10 cellular contexts compared by ENCODE assay signal in genomic region chr7:5689716-5690115, GRCh38.
DNase-seq lines count a peak whose midpoint lies in the region; ATAC-seq and TF ChIP-seq lines count a peak whose summit lies in the region.
"Had no signal": no experiment of that assay in that cellular context is flagged by ENCODE, and none has a peak within 500 bp of the region (broad histone marks: within the 10 kb centered on the region; RNA-seq: fewer than 3 reads in every experiment).

No MANE protein-coding gene starts in this region.

- peak overlapping the region; percentile 91; the same call in 1 of the 2 replicates for H4K5ac ChIP-seq in IMR-90 (ENCODE audit: low read depth, low read length)

- peak overlapping the region in 5 of 11 experiments; percentile 5 to 55 (median 48); a peak in 7 of 22 replicates for H3K9ac ChIP-seq in BLaER1 treated with 17β-estradiol and CSF1 and Interleukin-3, amounts not matched to agents 10 nM and 100 nM
- H3K9ac ChIP-seq in IMR-90 (ENCODE audit: low read depth, low read length) (peak overlapping the region; percentile 41; the same call in 1 of the 2 replicates), colonic mucosa (ENCODE audit: low read depth in 2 of 2, low read length in 2 of 2) (no peak overlapping the region)
- H3K9ac ChIP-seq: parathyroid adenoma had no signal

- TF ChIP-seq POLR2A in IMR-90 (IDR thresholded peaks at IDR 0.05; ENCODE audit: low read depth, low read length) (no peak), prostate gland (IDR thresholded peaks at IDR 0.05) (no peak)

- peak overlapping the region in 7 of 11 experiments; percentile 75 to 94 (median 93); a peak in 15 of 22 replicates for H3K4me2 ChIP-seq in BLaER1 treated with 17β-estradiol and CSF1 and Interleukin-3, amounts not matched to agents 10 nM and 100 nM
- H3K4me2 ChIP-seq in IMR-90 (ENCODE audit: low read depth, low read length), result peak overlapping the region; percentile 47

- peak overlapping the region; percentile 27 to 71; a peak in 3 of 4 replicates for H4K8ac ChIP-seq in IMR-90 (ENCODE audit: low read depth in 2 of 2, low read length in 2 of 2)

- H4K91ac ChIP-seq in IMR-90 (ENCODE audit: insufficient read depth, low read depth, low read length), result peak overlapping the region; percentile 48

- H2BK15ac ChIP-seq in IMR-90 (ENCODE audit: low read depth, low read length), result 0 out of 3 replicates have a peak overlapping the region, but pooled peaks have one; percentile 43

- no peak overlapping the region; the same call in 1 of the 2 replicates for H3K23ac ChIP-seq in IMR-90 (ENCODE audit: low read depth, low read length)

- H3K79me1 ChIP-seq in IMR-90 (ENCODE audit: low read depth in 1 of 2, low read length in 2 of 2), result peaks cover 38 to 60% of the 10 kb centered on the region in 2 experiments

- in situ Hi-C loops in IMR-90 (cut with MboI; ENCODE audit: low sequenced_read_pairs), result loop anchor here (25.0 kb wide), 1 partner anchor 452 kb away; no protein-coding TSS in a partner anchor

- H2AK9ac ChIP-seq in IMR-90 (replicated peaks; ENCODE audit: low read depth, low read length, poor library complexity), result no peak overlapping the region

- POLR2A ChIA-PET in IMR-90 (lab: Charles Lee; ENCODE audit: unreplicated experiment), result no interaction called here

- no TSS peak for BruUV-seq in IMR-90 (replicated peaks; lab: Mats Ljungman, UMichigan)

- H3K27me3 ChIP-seq in BLaER1 treated with 17β-estradiol and CSF1 and Interleukin-3, amounts not matched to agents 10 nM and 100 nM, result no peaks in the 10 kb centered on the region
- no peaks in the 10 kb centered on the region for H3K27me3 ChIP-seq in IMR-90 (ENCODE audit: control insufficient read depth, insufficient read depth, low read length)
- H3K27me3 ChIP-seq in colonic mucosa, result no peaks in the 10 kb centered on the region
- no peaks in the 10 kb centered on the region for H3K27me3 ChIP-seq in prostate gland (replicated peaks; ENCODE audit: insufficient read depth)

- H3K36me3 ChIP-seq in BLaER1 treated with 17β-estradiol and CSF1 and Interleukin-3, amounts not matched to agents 10 nM and 100 nM, result peaks cover 20 to 65% (median 47%) of the 10 kb centered on the region in 11 experiments
- H3K36me3 ChIP-seq in IMR-90 (ENCODE audit: control insufficient read depth, insufficient read depth, low read length) (peaks cover 9% of the 10 kb centered on the region), colonic mucosa (no peaks in the 10 kb centered on the region), prostate gland (no peaks in the 10 kb centered on the region)

- intact Hi-C loops in IMR-90 (cut with micrococcal nuclease), result no loop called here
- intact Hi-C loops in colonic mucosa (cut with DNase I), result no loop called here
- intact Hi-C loops in prostate gland (cut with DNase I), result no loop called here
- intact Hi-C loops in head of caudate nucleus (cut with DNase I), result no loop called here

- peaks cover 0 to 61% (median 0%) of the 10 kb centered on the region in 11 experiments; a peak in 6 of 22 replicates for H4K20me1 ChIP-seq in BLaER1 treated with 17β-estradiol and CSF1 and Interleukin-3, amounts not matched to agents 10 nM and 100 nM
- peaks cover 10% of the 10 kb centered on the region for H4K20me1 ChIP-seq in IMR-90 (ENCODE audit: insufficient read depth, low read length)

- no peak overlapping the region for H3K56ac ChIP-seq in IMR-90 (ENCODE audit: extremely low read depth, insufficient read depth, low read length)

- WGBS in IMR-90 (ENCODE audit: extremely low coverage in 2 of 2, insufficient read length in 1 of 2), 2 experiments, result 90% methylated on average over 2 of the region's 10 CpGs; no CpG with 5 or more reads in 1 of the 2 experiments
- 92% methylated on average over 10 of the region's 10 CpGs for WGBS in prostate gland

- H3K4me1 ChIP-seq in BLaER1 treated with 17β-estradiol and CSF1 and Interleukin-3, amounts not matched to agents 10 nM and 100 nM, result peaks cover 46 to 84% (median 70%) of the 10 kb centered on the region in 10 experiments
- peaks cover 46% of the 10 kb centered on the region for H3K4me1 ChIP-seq in IMR-90 (ENCODE audit: control insufficient read depth, insufficient read depth, low read length)
- H3K4me1 ChIP-seq in colonic mucosa, result peaks cover 23% of the 10 kb centered on the region
- peaks cover 48% of the 10 kb centered on the region for H3K4me1 ChIP-seq in prostate gland (replicated peaks)

- H3K9me1 ChIP-seq in IMR-90 (ENCODE audit: insufficient read depth, low read length), result peaks cover 18% of the 10 kb centered on the region

- no peak for TF ChIP-seq CTCF in IMR-90 (conservative IDR thresholded peaks at IDR 0.05; ENCODE audit: low read depth, low read length)
- TF ChIP-seq CTCF in colonic mucosa (IDR thresholded peaks at IDR 0.05), result no peak
- TF ChIP-seq CTCF in prostate gland (IDR thresholded peaks at IDR 0.05), result no peak

- 0 out of 2 replicates have a peak overlapping the region, but pooled peaks have one; percentile 52 for H2AK5ac ChIP-seq in IMR-90 (ENCODE audit: low read depth, low read length)

- H2BK120ac ChIP-seq in IMR-90 (ENCODE audit: low read depth, low read length), result peak overlapping the region; percentile 54

- H3K14ac ChIP-seq in IMR-90 (replicated peaks; ENCODE audit: low read depth, low read length), result no peak overlapping the region

- DNase-seq in IMR-90 (no peak), colonic mucosa (no peak), prostate gland (ENCODE audit: low spot score) (no peak), NK-92 (lab: John Stamatoyannopoulos, UW; ENCODE audit: unreplicated experiment) (no peak), head of caudate nucleus (no peak), cerebellar cortex (ENCODE audit: low spot score) (no peak)
- no peak for DNase-seq in stimulated activated CD4-positive, alpha-beta T cell treated with anti-CD3 and anti-CD28 coated beads, Interleukin-4, amount 100 ng/mL, for 4 hours
- DNase-seq: NCI-H1105 had no signal

- no peak for ATAC-seq in IMR-90 (ENCODE audit: low read depth)

- peak overlapping the region; percentile 65; the same call in 1 of the 2 replicates for H3K4ac ChIP-seq in IMR-90 (ENCODE audit: low read depth, low read length)

- dilution Hi-C loops in IMR-90 (cut with HindIII; ENCODE audit: low sequenced_read_pairs, unreplicated experiment), result loop anchor here (10.0 kb wide), 1 partner anchor 65 kb away; no protein-coding TSS in a partner anchor

- peak overlapping the region; percentile 100 for H2BK5ac ChIP-seq in IMR-90 (ENCODE audit: low read depth, low read length, poor library complexity, severe bottlenecking)

- H2AFZ ChIP-seq in IMR-90 (replicated peaks; ENCODE audit: low read length, poor library complexity), result no peak overlapping the region
- H2AFZ ChIP-seq: parathyroid adenoma had no signal

- TF ChIP-seq RAD21 in IMR-90 (IDR thresholded peaks at IDR 0.05; ENCODE audit: low read length), result no peak

- CTCF ChIA-PET in IMR-90 (lab: Yijun Ruan, JAX), result no interaction called here

- peak overlapping the region; percentile 21; the same call in 1 of the 2 replicates for H2BK20ac ChIP-seq in IMR-90 (ENCODE audit: low read depth, low read length)

- H3K18ac ChIP-seq in IMR-90 (ENCODE audit: low read depth, low read length), result peak overlapping the region; percentile 92

- H3K27ac ChIP-seq in BLaER1 treated with 17β-estradiol and CSF1 and Interleukin-3, amounts not matched to agents 10 nM and 100 nM, result peak overlapping the region in 7 of 11 experiments; percentile 18 to 86 (median 54); a peak in 12 of 22 replicates
- H3K27ac ChIP-seq in IMR-90 (ENCODE audit: insufficient read depth, low read length) (peak overlapping the region; percentile 98; the same call in 1 of the 2 replicates), colonic mucosa (peak overlapping the region; percentile 75), prostate gland (peak overlapping the region; percentile 63 to 73)

- H3K4me3 ChIP-seq in BLaER1 treated with 17β-estradiol and CSF1 and Interleukin-3, amounts not matched to agents 10 nM and 100 nM, result no peak overlapping the region
- H3K4me3 ChIP-seq in IMR-90 (ENCODE audit: insufficient read depth, low read depth, low read length), result no peak overlapping the region
- H3K4me3 ChIP-seq in colonic mucosa, result no peak overlapping the region
- H3K4me3 ChIP-seq in prostate gland, result no peak overlapping the region

- no peaks in the 10 kb centered on the region for H3K9me3 ChIP-seq in BLaER1 treated with 17β-estradiol and CSF1 and Interleukin-3, amounts not matched to agents 10 nM and 100 nM (replicated peaks in 1 of 11)
- H3K9me3 ChIP-seq in IMR-90 (ENCODE audit: control insufficient read depth, insufficient read depth, low read length), result no peaks in the 10 kb centered on the region
- H3K9me3 ChIP-seq in colonic mucosa, result no peaks in the 10 kb centered on the region
- no peaks in the 10 kb centered on the region for H3K9me3 ChIP-seq in prostate gland

TF ChIP-seq in IMR-90, 13 proteins besides CTCF, POLR2A, EP300 and RAD21:
- no peak for TF ChIP-seq SMC3 (IDR thresholded peaks at IDR 0.05; ENCODE audit: low read depth, low read length)
- TF ChIP-seq RFX5 (IDR thresholded peaks at IDR 0.05; ENCODE audit: low read depth, low read length), result no peak
- TF ChIP-seq CEBPB (IDR thresholded peaks at IDR 0.05; ENCODE audit: low read depth, low read length), result peak; percentile 84
